In genomic region chr14:64504310-64504896, GRCh38 we compare ENCODE assay signal across 8 cellular contexts. TPM values are rescaled to one million over a fixed set of nuclear protein-coding genes. Genes with fewer than 3 reads are reported as not detected.
DNase-seq lines count a peak whose midpoint lies in the region; ATAC-seq, FAIRE-seq and TF ChIP-seq lines count a peak whose summit lies in the region.

A gene with protein sequence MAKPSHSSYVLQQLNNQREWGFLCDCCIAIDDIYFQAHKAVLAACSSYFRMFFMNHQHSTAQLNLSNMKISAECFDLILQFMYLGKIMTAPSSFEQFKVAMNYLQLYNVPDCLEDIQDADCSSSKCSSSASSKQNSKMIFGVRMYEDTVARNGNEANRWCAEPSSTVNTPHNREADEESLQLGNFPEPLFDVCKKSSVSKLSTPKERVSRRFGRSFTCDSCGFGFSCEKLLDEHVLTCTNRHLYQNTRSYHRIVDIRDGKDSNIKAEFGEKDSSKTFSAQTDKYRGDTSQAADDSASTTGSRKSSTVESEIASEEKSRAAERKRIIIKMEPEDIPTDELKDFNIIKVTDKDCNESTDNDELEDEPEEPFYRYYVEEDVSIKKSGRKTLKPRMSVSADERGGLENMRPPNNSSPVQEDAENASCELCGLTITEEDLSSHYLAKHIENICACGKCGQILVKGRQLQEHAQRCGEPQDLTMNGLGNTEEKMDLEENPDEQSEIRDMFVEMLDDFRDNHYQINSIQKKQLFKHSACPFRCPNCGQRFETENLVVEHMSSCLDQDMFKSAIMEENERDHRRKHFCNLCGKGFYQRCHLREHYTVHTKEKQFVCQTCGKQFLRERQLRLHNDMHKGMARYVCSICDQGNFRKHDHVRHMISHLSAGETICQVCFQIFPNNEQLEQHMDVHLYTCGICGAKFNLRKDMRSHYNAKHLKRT (plus strand): TSS chr14:64504770. CDS start chr14:64521505, 16,735 bp downstream.

- peak; percentile 76 for FAIRE-seq in GM12891 (lab: Jason Lieb, UNC)

- ATAC-seq in HG02943 (IDR thresholded peaks at IDR 0.05; ENCODE audit: low read depth, unreplicated experiment) (peak; percentile 28), HG03565 (IDR thresholded peaks at IDR 0.05; ENCODE audit: unreplicated experiment) (no peak)

- peak within 1 kb of the TSS; percentile 98 for H3K27ac ChIP-seq in VCaP
- H3K27ac ChIP-seq in iPS-20b (ENCODE audit: low read length), result peak within 1 kb of the TSS; percentile 98
- H3K27ac ChIP-seq in skeletal muscle tissue (ENCODE audit: low read depth, low read length), result peak within 1 kb of the TSS; percentile 99

- peak within 1 kb of the TSS; percentile 98 for H3K27ac Mint-ChIP-seq in MCF 10A (ENCODE audit: low read depth, unreplicated experiment)

- DNase-seq in GM12891 (ENCODE audit: insufficient read length, low spot score), result peak; percentile 30
- peak; percentile 84 for DNase-seq in NCI-H2171 treated with DMSO at 0.1 percent for 48 hours (lab: John Stamatoyannopoulos, UW)
- peak; percentile 87 for DNase-seq in MCF 10A (ENCODE audit: unreplicated experiment)

- peaks cover 51% of the 10 kb centered on the region for H3K4me1 Mint-ChIP-seq in MCF 10A (ENCODE audit: insufficient read depth, unreplicated experiment)

- TF ChIP-seq POLR2A in GM12891 (IDR thresholded peaks at IDR 0.05; ENCODE audit: low read depth, low read length), result peak; percentile 90

- no peaks in the 10 kb centered on the region for H3K9me3 Mint-ChIP-seq in MCF 10A (ENCODE audit: unreplicated experiment)

- H3K36me3 ChIP-seq in iPS-20b (ENCODE audit: insufficient read depth, low read depth, low read length) (no peaks in the 10 kb centered on the region), skeletal muscle tissue (ENCODE audit: control insufficient read depth in 3 of 3, insufficient read depth in 3 of 3, low read length in 3 of 3) (no peaks in the 10 kb centered on the region)

- H3K9ac ChIP-seq in iPS-20b (ENCODE audit: low read depth, low read length), result peak within 1 kb of the TSS; percentile 97
- peak within 1 kb of the TSS; percentile 96 to 99 (median 99) for H3K9ac ChIP-seq in skeletal muscle tissue (ENCODE audit: low read depth in 1 of 3, low read length in 3 of 3)

- H3K4me1 ChIP-seq in iPS-20b (ENCODE audit: insufficient read depth, low read length) (peaks cover 30% of the 10 kb centered on the region), skeletal muscle tissue (ENCODE audit: control insufficient read depth in 3 of 3, insufficient read depth in 3 of 3, low read length in 3 of 3) (peaks cover 30 to 67% (median 45%) of the 10 kb centered on the region in 3 donors)

- POLR2A ChIA-PET in MCF 10A (lab: Yijun Ruan, JAX), result interaction anchor here (0.6 to 5.4 kb wide), 28 partner anchors 8 to 452 kb away, joined by 3 to 35 read pairs (median 6); partner anchors contain the start of genes HSPA2, MTHFD1 and PLEKHG3

- intact Hi-C loops in MCF 10A (cut with micrococcal nuclease), result loop anchor here (5.0 to 10.0 kb wide), 2 partner anchors 160 to 258 kb away; no protein-coding TSS in a partner anchor

- no TSS peak for BruUV-seq in MCF 10A (replicated peaks; lab: Mats Ljungman, UMichigan)

- peaks cover 31% of the 10 kb centered on the region for H3K36me3 Mint-ChIP-seq in MCF 10A (ENCODE audit: insufficient read depth, unreplicated experiment)

- H3K27me3 Mint-ChIP-seq in MCF 10A (ENCODE audit: insufficient read depth, unreplicated experiment), result no peaks in the 10 kb centered on the region

- H3K4me3 ChIP-seq in iPS-20b (ENCODE audit: low read length), result peak within 1 kb of the TSS; percentile 96
- H3K4me3 ChIP-seq in skeletal muscle tissue (ENCODE audit: low read length in 3 of 3), result peak within 1 kb of the TSS; percentile 93 to 95 (median 95)

- no peak for TF ChIP-seq CTCF in VCaP (conservative IDR thresholded peaks at IDR 0.05)
- no peak for TF ChIP-seq CTCF in MCF 10A (IDR thresholded peaks at IDR 0.05; ENCODE audit: unreplicated experiment)

- peak within 1 kb of the TSS; percentile 83 for H3K4me3 Mint-ChIP-seq in MCF 10A (ENCODE audit: unreplicated experiment)

- CTCF ChIA-PET in MCF 10A (lab: Yijun Ruan, JAX), result interaction anchor here (2.0 kb wide), 1 partner anchor 132 kb away, joined by 10 read pairs; no protein-coding TSS in a partner anchor

- H3K9me3 ChIP-seq in iPS-20b (ENCODE audit: insufficient read depth, low read depth, low read length) (no peaks in the 10 kb centered on the region), skeletal muscle tissue (ENCODE audit: control insufficient read depth in 3 of 3, low read length in 3 of 3) (no peaks in the 10 kb centered on the region)

- H3K27me3 ChIP-seq in iPS-20b (ENCODE audit: insufficient read depth, low read length), result no peaks in the 10 kb centered on the region
- H3K27me3 ChIP-seq in skeletal muscle tissue (ENCODE audit: control insufficient read depth in 3 of 3, insufficient read depth in 3 of 3, low read length in 3 of 3), result no peaks in the 10 kb centered on the region

TF ChIP-seq in GM12891, 5 proteins besides CTCF, POLR2A, EP300 and RAD21:
- TF ChIP-seq POLR2AphosphoS5 (IDR thresholded peaks at IDR 0.05; ENCODE audit: low read depth, low read length), result peak; percentile 85
- TF ChIP-seq TAF1 (IDR thresholded peaks at IDR 0.05; ENCODE audit: low read depth, low read length), result peak; percentile 63
- 0 out of 2 replicates have a peak, but pooled peaks have one; percentile 35 for TF ChIP-seq SPI1 (IDR thresholded peaks at IDR 0.05; ENCODE audit: low read depth, low read length)
- TF ChIP-seq POU2F2 (IDR thresholded peaks at IDR 0.05; ENCODE audit: low read depth, low read length), result no peak
- TF ChIP-seq PAX5 (IDR thresholded peaks at IDR 0.05; ENCODE audit: insufficient read depth, low read length, severe bottlenecking), result no peak

RNA-seq across cellular contexts. Expression of the gene that starts here (rescaled TPM):
- polyA plus RNA-seq in GM12891 (2012; ENCODE audit: low read depth, missing spikeins), result 33.1 TPM
- 26.5 and 30.9 TPM in 2 replicates for total RNA-seq in MCF 10A (2022)
- 32.9 TPM for total RNA-seq in skeletal muscle tissue

Comparison
In these comparisons a context has a peak if more than half of its experiments do, and no peak if none do; other contexts are left out.
1. DNase-seq: peak in every context shown above with its lines; median percentile 87 in MCF 10A; 84 in NCI-H2171 treated with DMSO at 0.1 percent for 48 hours; 30 in GM12891.